ENCODE assay signal across 1 cellular context in the genomic region with DNA sequence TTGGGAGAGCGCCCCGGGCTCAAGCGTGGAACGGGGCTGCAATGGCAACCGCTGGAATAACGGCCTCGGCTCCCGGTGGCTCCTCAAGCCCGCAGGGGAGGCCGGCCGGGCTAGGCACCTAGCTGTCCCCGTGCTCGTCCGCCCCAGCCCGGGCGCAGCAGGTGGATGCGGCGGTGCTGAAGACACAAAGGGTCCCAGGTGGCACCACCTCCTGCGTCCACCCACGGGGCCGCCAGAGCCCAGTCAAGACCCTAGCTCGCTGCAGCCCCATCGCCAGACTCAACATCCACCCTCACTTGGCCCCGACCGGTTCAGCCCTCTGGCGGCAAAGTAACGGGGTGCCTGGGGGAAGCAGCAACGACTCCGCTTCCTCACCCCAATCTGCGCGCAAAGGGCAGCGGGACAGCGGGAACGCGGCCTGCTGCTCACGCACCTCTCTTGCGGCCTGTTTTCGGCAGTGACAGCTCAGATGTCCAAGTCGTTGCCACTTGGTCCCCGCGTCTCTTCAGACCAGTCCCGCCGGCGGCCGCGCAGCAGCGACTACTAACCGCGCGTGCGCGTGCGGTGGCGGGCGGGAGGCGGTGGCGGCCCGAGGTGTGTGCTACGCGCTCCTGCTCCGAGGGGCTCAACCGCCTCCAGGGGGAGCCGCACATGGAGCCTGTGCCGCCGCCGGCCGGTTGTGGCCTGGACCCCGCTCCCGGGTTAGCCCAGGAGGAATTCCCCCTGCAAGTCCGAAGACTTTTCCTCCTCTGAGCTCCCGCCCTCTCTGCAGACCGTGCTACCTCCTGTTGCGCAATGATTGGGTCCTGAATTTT.
TF ChIP-seq lines count a peak whose summit lies in the region.

A gene with protein sequence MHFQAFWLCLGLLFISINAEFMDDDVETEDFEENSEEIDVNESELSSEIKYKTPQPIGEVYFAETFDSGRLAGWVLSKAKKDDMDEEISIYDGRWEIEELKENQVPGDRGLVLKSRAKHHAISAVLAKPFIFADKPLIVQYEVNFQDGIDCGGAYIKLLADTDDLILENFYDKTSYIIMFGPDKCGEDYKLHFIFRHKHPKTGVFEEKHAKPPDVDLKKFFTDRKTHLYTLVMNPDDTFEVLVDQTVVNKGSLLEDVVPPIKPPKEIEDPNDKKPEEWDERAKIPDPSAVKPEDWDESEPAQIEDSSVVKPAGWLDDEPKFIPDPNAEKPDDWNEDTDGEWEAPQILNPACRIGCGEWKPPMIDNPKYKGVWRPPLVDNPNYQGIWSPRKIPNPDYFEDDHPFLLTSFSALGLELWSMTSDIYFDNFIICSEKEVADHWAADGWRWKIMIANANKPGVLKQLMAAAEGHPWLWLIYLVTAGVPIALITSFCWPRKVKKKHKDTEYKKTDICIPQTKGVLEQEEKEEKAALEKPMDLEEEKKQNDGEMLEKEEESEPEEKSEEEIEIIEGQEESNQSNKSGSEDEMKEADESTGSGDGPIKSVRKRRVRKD (minus strand): TSS at position 545 of the 815 bp plus-strand sequence. CDS start 14,570 bp downstream, outside the sequence.

TF ChIP-seq in Ishikawa, 13 proteins besides CTCF, POLR2A, EP300 and RAD21 (continued from another document):
- TF ChIP-seq, protein P1, sequence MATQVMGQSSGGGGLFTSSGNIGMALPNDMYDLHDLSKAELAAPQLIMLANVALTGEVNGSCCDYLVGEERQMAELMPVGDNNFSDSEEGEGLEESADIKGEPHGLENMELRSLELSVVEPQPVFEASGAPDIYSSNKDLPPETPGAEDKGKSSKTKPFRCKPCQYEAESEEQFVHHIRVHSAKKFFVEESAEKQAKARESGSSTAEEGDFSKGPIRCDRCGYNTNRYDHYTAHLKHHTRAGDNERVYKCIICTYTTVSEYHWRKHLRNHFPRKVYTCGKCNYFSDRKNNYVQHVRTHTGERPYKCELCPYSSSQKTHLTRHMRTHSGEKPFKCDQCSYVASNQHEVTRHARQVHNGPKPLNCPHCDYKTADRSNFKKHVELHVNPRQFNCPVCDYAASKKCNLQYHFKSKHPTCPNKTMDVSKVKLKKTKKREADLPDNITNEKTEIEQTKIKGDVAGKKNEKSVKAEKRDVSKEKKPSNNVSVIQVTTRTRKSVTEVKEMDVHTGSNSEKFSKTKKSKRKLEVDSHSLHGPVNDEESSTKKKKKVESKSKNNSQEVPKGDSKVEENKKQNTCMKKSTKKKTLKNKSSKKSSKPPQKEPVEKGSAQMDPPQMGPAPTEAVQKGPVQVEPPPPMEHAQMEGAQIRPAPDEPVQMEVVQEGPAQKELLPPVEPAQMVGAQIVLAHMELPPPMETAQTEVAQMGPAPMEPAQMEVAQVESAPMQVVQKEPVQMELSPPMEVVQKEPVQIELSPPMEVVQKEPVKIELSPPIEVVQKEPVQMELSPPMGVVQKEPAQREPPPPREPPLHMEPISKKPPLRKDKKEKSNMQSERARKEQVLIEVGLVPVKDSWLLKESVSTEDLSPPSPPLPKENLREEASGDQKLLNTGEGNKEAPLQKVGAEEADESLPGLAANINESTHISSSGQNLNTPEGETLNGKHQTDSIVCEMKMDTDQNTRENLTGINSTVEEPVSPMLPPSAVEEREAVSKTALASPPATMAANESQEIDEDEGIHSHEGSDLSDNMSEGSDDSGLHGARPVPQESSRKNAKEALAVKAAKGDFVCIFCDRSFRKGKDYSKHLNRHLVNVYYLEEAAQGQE (IDR thresholded peaks at IDR 0.05; ENCODE audit: low read depth): no peak
